8 cellular contexts compared by ENCODE assay signal in the genomic region with DNA sequence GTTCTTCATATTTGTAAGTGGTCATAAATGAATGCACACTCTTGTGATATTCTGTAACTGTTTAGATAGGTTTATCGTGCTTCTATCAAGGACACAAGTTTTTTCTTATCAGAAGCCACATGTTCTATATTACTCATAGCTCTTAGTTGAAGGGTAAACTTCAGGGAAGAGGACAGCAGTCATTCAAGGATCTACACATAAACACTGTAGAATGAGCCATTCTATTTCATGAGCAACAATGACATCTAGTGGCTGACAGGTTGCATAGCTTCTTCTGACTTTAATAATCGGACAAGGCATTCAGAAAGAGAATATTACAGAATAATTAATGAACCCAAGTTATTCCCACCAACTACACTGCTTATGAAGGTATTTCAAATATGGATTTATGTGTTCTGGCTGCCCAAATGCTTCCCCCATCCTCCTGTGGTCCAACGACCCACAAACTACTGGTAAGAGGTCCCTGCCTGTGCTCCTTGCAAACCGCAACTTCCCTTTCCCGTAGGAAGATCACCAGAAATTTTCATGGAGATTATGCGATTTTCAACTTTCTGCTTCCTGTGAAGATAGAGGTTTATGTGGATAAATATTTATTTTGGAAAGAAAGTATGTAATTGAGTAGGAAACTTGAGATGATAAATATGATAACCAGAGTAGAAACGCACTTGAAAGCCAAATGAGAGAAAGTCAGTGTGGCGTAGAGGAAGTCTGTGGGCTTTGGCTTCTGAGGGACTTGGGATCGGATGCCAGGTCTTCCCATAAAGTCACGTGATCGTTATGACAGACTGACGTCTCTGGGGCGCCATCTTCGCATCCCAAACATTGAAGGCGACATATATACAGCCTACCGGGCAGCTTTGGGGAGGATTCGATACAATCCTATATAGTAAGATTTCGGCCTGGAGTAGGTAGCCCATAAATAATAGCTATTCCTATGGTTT. TPM values are rescaled to one million over a fixed set of nuclear protein-coding genes. Genes with fewer than 3 reads are reported as not detected.
DNase-seq lines count a peak whose midpoint lies in the region; ATAC-seq and TF ChIP-seq lines count a peak whose summit lies in the region.

No MANE protein-coding gene starts in this region.

- ATAC-seq in GM19324 (IDR thresholded peaks at IDR 0.05; ENCODE audit: low FRiP score, unreplicated experiment) (peak; percentile 63), HG03354 (IDR thresholded peaks at IDR 0.05; ENCODE audit: poor library complexity, severe bottlenecking, unreplicated experiment) (peak; percentile 85)

- no peak overlapping the region for H3K4me3 ChIP-seq in spleen

- intact Hi-C loops in spleen (cut with DNase I; ENCODE audit: low total_unique reads): loop anchor here (2.0 to 10.0 kb wide), 2 partner anchors 854 to 882 kb away; no protein-coding TSS in a partner anchor

- peaks cover 0 to 6% (median 3%) of the 10 kb centered on the region in 6 donors for H3K4me1 ChIP-seq in spleen

- H3K27me3 ChIP-seq in spleen (replicated peaks in 1 of 7): peaks cover 0 to 17% (median 0%) of the 10 kb centered on the region in 7 donors

- TF ChIP-seq CTCF in spleen (IDR thresholded peaks at IDR 0.05 in 8 of 11, conservative IDR thresholded peaks at IDR 0.05 in 3 of 11): peak; percentile 30 to 81 (median 74)

- no peaks in the 10 kb centered on the region for H3K9me3 ChIP-seq in spleen

- WGBS in spleen, 5 donors: 33 to 45% (median 42%) methylated on average over 18 of the region's 18 CpGs

- H3K36me3 ChIP-seq in spleen: no peaks in the 10 kb centered on the region

- DNase-seq in DMS153 (lab: John Stamatoyannopoulos, UW) (peak; percentile 73), NCI-H2227 treated with DMSO at 0.1 percent for 48 hours (lab: John Stamatoyannopoulos, UW) (peak; percentile 92), astrocyte of the hippocampus (ENCODE audit: low read depth, low spot score) (peak; percentile 78), hippocampal formation (lab: John Stamatoyannopoulos, UW) (peak; percentile 5 to 77), spleen (no peak), activated gamma-delta T cell treated with Interleukin-2 at 50 U/mL for 16 hours (no peak)

- no peak overlapping the region for H3K27ac ChIP-seq in spleen

- TF ChIP-seq POLR2A in spleen (IDR thresholded peaks at IDR 0.05): no peak

RNA-seq across cellular contexts. Expression of a gene that starts 16.7 kb away (rescaled TPM):
- under 1 TPM in 1 of 7 donors, not detected in 6; 0.26 TPM for total RNA-seq in spleen
- not detected for polyA plus RNA-seq in spleen

Comparison
In these comparisons a context has a peak if more than half of its experiments do, and no peak if none do; other contexts are left out.
1. DNase-seq: peak in DMS153 (single experiment), NCI-H2227 treated with DMSO at 0.1 percent for 48 hours (single experiment), astrocyte of the hippocampus (single experiment) and hippocampal formation (2 of 2); none in spleen (single experiment) and activated gamma-delta T cell treated with Interleukin-2 at 50 U/mL for 16 hours (single experiment).